1 cellular context compared by ENCODE assay signal in genomic region chr2:72778410-72778809, GRCh38.
TF ChIP-seq lines count a peak whose summit lies in the region.

No MANE protein-coding gene starts in this region.

TF ChIP-seq in HepG2, 621 proteins besides CTCF, POLR2A, EP300 and RAD21 (continued from another document):
- TF ChIP-seq ZBTB34 (CRISPR knock-in tag; IDR thresholded peaks at IDR 0.05) (0 out of 2 replicates have a peak, but pooled peaks have one; percentile 51), HNRNPUL1 (IDR thresholded peaks at IDR 0.05; ENCODE audit: low read depth, low read length) (peak; percentile 65; the same call in 1 of the 2 replicates), SOX5 (CRISPR knock-in tag; IDR thresholded peaks at IDR 0.05; ENCODE audit: borderline replicate concordance) (0 out of 2 replicates have a peak, but pooled peaks have one; percentile 17), CREB3 (CRISPR knock-in tag; IDR thresholded peaks at IDR 0.05) (no peak), FOXP1 (IDR thresholded peaks at IDR 0.05) (no peak), FOXP1 (CRISPR knock-in tag; IDR thresholded peaks at IDR 0.05) (peak; percentile 41; the same call in 1 of the 2 replicates), ZNF652 (CRISPR knock-in tag; IDR thresholded peaks at IDR 0.05; ENCODE audit: borderline replicate concordance, low read depth) (peak; percentile 95), ATF4 (CRISPR knock-in tag; IDR thresholded peaks at IDR 0.05) (0 out of 4 replicates have a peak, but pooled peaks of 1 of the 2 experiments have one; percentile 23), BRCA1 (CRISPR knock-in tag; IDR thresholded peaks at IDR 0.05) (no peak), HNF1A (IDR thresholded peaks at IDR 0.05; ENCODE audit: low read depth) (peak; percentile 85), HNF1A (CRISPR knock-in tag; IDR thresholded peaks at IDR 0.05; ENCODE audit: borderline replicate concordance) (no peak; the same call in 1 of the 2 replicates), HOMEZ (CRISPR knock-in tag; IDR thresholded peaks at IDR 0.05; ENCODE audit: low read depth) (peak; percentile 78; the same call in 1 of the 2 replicates), ZNF414 (CRISPR knock-in tag; IDR thresholded peaks at IDR 0.05) (no peak), ZNF749 (CRISPR knock-in tag; IDR thresholded peaks at IDR 0.05; ENCODE audit: borderline replicate concordance) (no peak), ARID5B (CRISPR knock-in tag; IDR thresholded peaks at IDR 0.05) (peak; percentile 9; the same call in 1 of the 2 replicates)
